Comparison of ENCODE assay signal across 32 cellular contexts in genomic region chr3:57484563-57484962, GRCh38. TPM values are rescaled to one million over a fixed set of nuclear protein-coding genes. Genes with fewer than 3 reads are reported as not detected.
"Had no signal": no experiment of that assay in that cellular context is flagged by ENCODE, and none has a peak within 500 bp of the region (broad histone marks: within the 10 kb centered on the region; RNA-seq: fewer than 3 reads in every experiment).

No MANE protein-coding gene starts in this region.

- H3K27ac ChIP-seq: ascending aorta, body of pancreas, brain microvascular endothelial cell, breast epithelium, VCaP had no signal

- H3K36me3 Mint-ChIP-seq: activated CD4-positive, alpha-beta memory T cell treated with anti-CD3 and anti-CD28 coated beads for 36 hours; activated naive CD4-positive, alpha-beta T cell treated with anti-CD3 and anti-CD28 coated beads, Interleukin-2, amount 10 ng/mL, durations not matched to agents 7 days and 5 days; activated naive CD4-positive, alpha-beta T cell treated with anti-CD3 and anti-CD28 coated beads, Interleukin-2, amount 50 U/mL, for 24 hours; activated naive CD8-positive, alpha-beta T cell; activated naive CD8-positive, alpha-beta T cell treated with anti-CD3 and anti-CD28 coated beads, Interleukin-2, amount 10 ng/mL, durations not matched to agents 7 days and 5 days had no signal

- H3K9me3 Mint-ChIP-seq: activated CD4-positive, alpha-beta T cell treated with anti-CD3 and anti-CD28 coated beads, Interleukin-2, amount 10 ng/mL, durations not matched to agents 24 days and 14 days; activated naive CD4-positive, alpha-beta T cell treated with anti-CD3 and anti-CD28 coated beads, Interleukin-2, amount 50 U/mL, for 24 hours; activated naive CD8-positive, alpha-beta T cell treated with anti-CD3 and anti-CD28 coated beads, Interleukin-2, amount 10 ng/mL, durations not matched to agents 7 days and 5 days; activated naive CD8-positive, alpha-beta T cell treated with anti-CD3 and anti-CD28 coated beads, Interleukin-2, amount 50 U/mL, for 24 hours; activated T-cell treated with anti-CD3 and anti-CD28 coated beads, Interleukin-2, amount 50 U/mL, for 24 hours; activated T-helper 2 cell treated with anti-CD3 and anti-CD28 coated beads, Interferon-gamma antibody, Interleukin-2, Interleukin-4, amounts not matched to agents 10 μg/mL and 5 μg/mL and 100 μg/mL, durations not matched to agents 14 hours and 24 hours and 36 hours; T-helper 2 cell treated with Interferon-gamma antibody and Interleukin-4, amounts not matched to agents 5 μg/mL and 100 μg/mL, for 36 hours had no signal

- DNase-seq: activated B cell treated with CpG ODN at 0.5 μM for 24 hours; activated CD4-positive, alpha-beta memory T cell treated with anti-CD3 and anti-CD28 coated beads for 36 hours; activated CD4-positive, alpha-beta T cell treated with anti-CD3 and anti-CD28 coated beads for 4 hours; activated CD4-positive, alpha-beta T cell treated with anti-CD3 and anti-CD28 coated beads, Interleukin-2, amount 10 ng/mL, durations not matched to agents 24 days and 14 days; activated CD4-positive, alpha-beta T cell treated with anti-CD3 and anti-CD28 coated beads, Interleukin-2, amount 50 U/mL, for 1 hour; activated CD4-positive, alpha-beta T cell treated with anti-CD3 and anti-CD28 coated beads, Interleukin-2, amount 50 U/mL, for 4 hours; activated CD4-positive, CD25-positive, alpha-beta regulatory T cell treated with anti-CD3 and anti-CD28 coated beads, Interleukin-2, amount 50 U/mL, for 72 hours; activated CD8-positive, alpha-beta memory T cell treated with anti-CD3 and anti-CD28 coated beads, Interleukin-2, amount 50 U/mL, for 48 hours; activated CD8-positive, alpha-beta T cell treated with anti-CD3 and anti-CD28 coated beads for 36 hours; activated effector memory CD4-positive, alpha-beta T cell treated with Interleukin-2 at 50 U/mL for 16 hours; activated gamma-delta T cell; activated naive CD4-positive, alpha-beta T cell treated with anti-CD3 and anti-CD28 coated beads, Interleukin-2, amount 10 ng/mL, durations not matched to agents 7 days and 5 days; activated naive CD4-positive, alpha-beta T cell treated with Interleukin-2 at 50 U/mL for 16 hours; activated naive CD8-positive, alpha-beta T cell treated with anti-CD3 and anti-CD28 coated beads, Interleukin-2, amount 10 ng/mL, durations not matched to agents 7 days and 5 days; activated naive CD8-positive, alpha-beta T cell treated with anti-CD3 and anti-CD28 coated beads, Interleukin-2, amount 50 U/mL, for 24 hours; activated T-cell treated with anti-CD3 and anti-CD28 coated beads, Interleukin-2, amount 50 U/mL, for 24 hours; activated T-cell treated with anti-CD3 and anti-CD28 coated beads, Interleukin-2, amount 50 U/mL, for 48 hours; amygdala; anterior cingulate cortex; body of pancreas; brain microvascular endothelial cell; central memory CD4-positive, alpha-beta T cell; T-helper 2 cell; T-helper 9 cell had no signal

- H3K27me3 Mint-ChIP-seq: activated naive CD4-positive, alpha-beta T cell treated with anti-CD3 and anti-CD28 coated beads, Interleukin-2, amount 50 U/mL, for 24 hours; activated naive CD8-positive, alpha-beta T cell; activated naive CD8-positive, alpha-beta T cell treated with anti-CD3 and anti-CD28 coated beads, Interleukin-2, amount 50 U/mL, for 24 hours; activated T-cell treated with anti-CD3 and anti-CD28 coated beads, Interleukin-2, amount 50 U/mL, for 24 hours had no signal

- H3K4me3 Mint-ChIP-seq: activated B cell treated with CpG ODN at 0.5 μM for 24 hours; activated CD4-positive, alpha-beta memory T cell treated with anti-CD3 and anti-CD28 coated beads for 36 hours; activated CD4-positive, alpha-beta T cell treated with anti-CD3 and anti-CD28 coated beads, Interleukin-2, amount 10 ng/mL, durations not matched to agents 24 days and 14 days; activated CD8-positive, alpha-beta T cell treated with anti-CD3 and anti-CD28 coated beads for 36 hours; activated naive CD4-positive, alpha-beta T cell treated with anti-CD3 and anti-CD28 coated beads, Interleukin-2, amount 10 ng/mL, durations not matched to agents 7 days and 5 days; activated naive CD4-positive, alpha-beta T cell treated with anti-CD3 and anti-CD28 coated beads, Interleukin-2, amount 50 U/mL, for 24 hours; activated naive CD8-positive, alpha-beta T cell; activated naive CD8-positive, alpha-beta T cell treated with anti-CD3 and anti-CD28 coated beads, Interleukin-2, amount 10 ng/mL, durations not matched to agents 7 days and 5 days; activated naive CD8-positive, alpha-beta T cell treated with anti-CD3 and anti-CD28 coated beads, Interleukin-2, amount 50 U/mL, for 24 hours; activated T-cell treated with anti-CD3 and anti-CD28 coated beads, Interleukin-2, amount 50 U/mL, for 24 hours; T-helper 1 cell treated with Interleukin-12 subunit alpha and Interleukin-12 subunit beta and Interleukin-4 antibody, amounts not matched to agents 30 μg/mL and 1 μg/mL, for 36 hours; T-helper 2 cell treated with Interferon-gamma antibody and Interleukin-4, amounts not matched to agents 5 μg/mL and 100 μg/mL, for 36 hours had no signal

- ATAC-seq: activated CD8-positive, alpha-beta T cell treated with anti-CD3 and anti-CD28 coated beads for 36 hours; activated naive CD8-positive, alpha-beta T cell treated with anti-CD3 and anti-CD28 coated beads, Interleukin-2, amount 50 U/mL, for 24 hours; body of pancreas had no signal

- H3K27ac Mint-ChIP-seq: activated B cell treated with CpG ODN at 0.5 μM for 24 hours; activated CD4-positive, alpha-beta memory T cell treated with anti-CD3 and anti-CD28 coated beads for 36 hours; activated CD4-positive, alpha-beta T cell treated with anti-CD3 and anti-CD28 coated beads, Interleukin-2, amount 10 ng/mL, durations not matched to agents 24 days and 14 days; activated CD8-positive, alpha-beta T cell treated with anti-CD3 and anti-CD28 coated beads for 36 hours; activated naive CD4-positive, alpha-beta T cell treated with anti-CD3 and anti-CD28 coated beads, Interleukin-2, amount 10 ng/mL, durations not matched to agents 7 days and 5 days; activated naive CD4-positive, alpha-beta T cell treated with anti-CD3 and anti-CD28 coated beads, Interleukin-2, amount 50 U/mL, for 24 hours; activated naive CD8-positive, alpha-beta T cell; activated naive CD8-positive, alpha-beta T cell treated with anti-CD3 and anti-CD28 coated beads, Interleukin-2, amount 10 ng/mL, durations not matched to agents 7 days and 5 days; activated naive CD8-positive, alpha-beta T cell treated with anti-CD3 and anti-CD28 coated beads, Interleukin-2, amount 50 U/mL, for 24 hours; activated T-cell treated with anti-CD3 and anti-CD28 coated beads, Interleukin-2, amount 50 U/mL, for 24 hours; activated T-helper 2 cell treated with anti-CD3 and anti-CD28 coated beads, Interferon-gamma antibody, Interleukin-2, Interleukin-4, amounts not matched to agents 10 μg/mL and 5 μg/mL and 100 μg/mL, durations not matched to agents 14 hours and 24 hours and 36 hours; T-helper 1 cell treated with Interleukin-12 subunit alpha and Interleukin-12 subunit beta and Interleukin-4 antibody, amounts not matched to agents 30 μg/mL and 1 μg/mL, for 36 hours; T-helper 2 cell treated with Interferon-gamma antibody and Interleukin-4, amounts not matched to agents 5 μg/mL and 100 μg/mL, for 36 hours had no signal

- H3K4me1 Mint-ChIP-seq: activated B cell treated with CpG ODN at 0.5 μM for 24 hours; activated CD4-positive, alpha-beta T cell treated with anti-CD3 and anti-CD28 coated beads, Interleukin-2, amount 10 ng/mL, durations not matched to agents 24 days and 14 days; activated naive CD4-positive, alpha-beta T cell treated with anti-CD3 and anti-CD28 coated beads, Interleukin-2, amount 10 ng/mL, durations not matched to agents 7 days and 5 days; activated naive CD4-positive, alpha-beta T cell treated with anti-CD3 and anti-CD28 coated beads, Interleukin-2, amount 50 U/mL, for 24 hours; activated naive CD8-positive, alpha-beta T cell treated with anti-CD3 and anti-CD28 coated beads, Interleukin-2, amount 10 ng/mL, durations not matched to agents 7 days and 5 days; activated naive CD8-positive, alpha-beta T cell treated with anti-CD3 and anti-CD28 coated beads, Interleukin-2, amount 50 U/mL, for 24 hours had no signal

RNA-seq across cellular contexts. Expression of gene DNAH12, which starts 59.6 kb away (rescaled TPM):
- total RNA-seq: activated CD4-positive, alpha-beta T cell treated with anti-CD3 and anti-CD28 coated beads, Interleukin-2, amount 10 ng/mL, durations not matched to agents 24 days and 14 days; activated T-helper 2 cell treated with anti-CD3 and anti-CD28 coated beads, Interferon-gamma antibody, Interleukin-2, Interleukin-4, amounts not matched to agents 10 μg/mL and 5 μg/mL and 100 μg/mL, durations not matched to agents 14 hours and 24 hours and 36 hours; ascending aorta had no signal
